Comparison of ENCODE assay signal across 1 cellular context in genomic region chr13:35163674-35164073, GRCh38.
TF ChIP-seq lines count a peak whose summit lies in the region.

No MANE protein-coding gene starts in this region.

TF ChIP-seq in GM23338, 12 proteins besides CTCF, POLR2A, EP300 and RAD21 (continued from another document):
- TF ChIP-seq ZNF462 (CRISPR knock-in tag; IDR thresholded peaks at IDR 0.05) (no peak), ZNF331 (CRISPR knock-in tag; IDR thresholded peaks at IDR 0.05; ENCODE audit: low read depth) (no peak), STAT1 (IDR thresholded peaks at IDR 0.05; ENCODE audit: unreplicated experiment) (no peak)
